1 cellular context compared by ENCODE assay signal in the genomic region with DNA sequence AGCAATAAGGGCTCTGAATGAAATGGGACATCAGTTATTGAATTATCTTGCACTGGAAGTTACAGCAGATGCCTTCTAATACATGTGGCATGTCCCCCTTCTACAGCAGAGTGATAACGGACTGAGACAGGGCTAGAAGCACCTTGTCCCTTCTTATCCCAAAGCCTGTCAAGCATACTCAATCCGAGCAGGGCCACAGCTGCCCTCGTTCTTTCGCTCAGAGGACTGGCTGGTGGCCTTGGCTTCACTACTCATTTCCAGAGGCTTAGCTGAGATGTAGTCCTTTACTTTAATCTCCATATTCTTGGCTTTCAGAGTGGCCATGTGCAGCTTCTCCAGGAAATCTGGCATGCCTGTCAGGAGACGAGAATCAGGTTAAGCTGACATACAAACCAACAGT.
TF ChIP-seq lines count a peak whose summit lies in the region.

No MANE protein-coding gene starts in this region.

TF ChIP-seq in K562, 482 proteins besides CTCF, POLR2A, EP300 and RAD21:
- TF ChIP-seq ZNF431 (CRISPR knock-in tag; IDR thresholded peaks at IDR 0.05) (no peak), CBFA2T3 (IDR thresholded peaks at IDR 0.05) (0 out of 2 replicates have a peak, but pooled peaks have one; percentile 4), POLR3G (IDR thresholded peaks at IDR 0.05; ENCODE audit: extremely low read depth, insufficient read length, insufficient replicate concordance) (no peak)
